Comparison of ENCODE assay signal across 18 cellular contexts in genomic region chr3:46131884-46132478, GRCh38.
DNase-seq lines count a peak whose midpoint lies in the region; ATAC-seq, FAIRE-seq and TF ChIP-seq lines count a peak whose summit lies in the region.
"Had no signal": no experiment of that assay in that cellular context is flagged by ENCODE, and none has a peak within 500 bp of the region (broad histone marks: within the 10 kb centered on the region; RNA-seq: fewer than 3 reads in every experiment).

No MANE protein-coding gene starts in this region.

- DNase-seq in T-helper 17 cell (no peak), lower lobe of right lung (no peak), spleen (peak; percentile 76), ACHN (no peak), GM19239 (ENCODE audit: insufficient read length, low spot score) (no peak), SK-N-DZ (ENCODE audit: low spot score) (no peak)
- DNase-seq: 8988T; CD4-positive, CD25-positive, alpha-beta regulatory T cell; CD8-positive, alpha-beta memory T cell; COR-L47; HCEC 1CT had no signal

- H3K4me1 Mint-ChIP-seq in T-helper 17 cell, result peaks cover 22% of the 10 kb centered on the region
- H3K4me1 Mint-ChIP-seq: GM23338 had no signal

- H3K36me3 ChIP-seq in lower lobe of right lung (no peaks in the 10 kb centered on the region), spleen (no peaks in the 10 kb centered on the region)
- H3K36me3 ChIP-seq: BLaER1 treated with 17β-estradiol and CSF1 and Interleukin-3, amounts not matched to agents 10 nM and 100 nM had no signal

- H3K27me3 ChIP-seq in lower lobe of right lung (ENCODE audit: low read depth) (no peaks in the 10 kb centered on the region), spleen (replicated peaks in 1 of 7) (no peaks in the 10 kb centered on the region)
- H3K27me3 ChIP-seq: BLaER1 treated with 17β-estradiol and CSF1 and Interleukin-3, amounts not matched to agents 10 nM and 100 nM had no signal

- ATAC-seq in T-helper 17 cell (no peak), lower lobe of right lung (no peak), GM21717 (IDR thresholded peaks at IDR 0.05; ENCODE audit: unreplicated experiment) (no peak)
- ATAC-seq: GM23338 had no signal

- peak overlapping the region; percentile 16 for H3K4me3 Mint-ChIP-seq in T-helper 17 cell
- H3K4me3 Mint-ChIP-seq: B cell; CD4-positive, CD25-positive, alpha-beta regulatory T cell; CD8-positive, alpha-beta memory T cell; GM23338 had no signal

- TF ChIP-seq POLR2A in spleen (IDR thresholded peaks at IDR 0.05), result no peak

- no peak for FAIRE-seq in GM19239 (lab: Jason Lieb, UNC)
- FAIRE-seq: G401.6, GM12891, H54 had no signal

- peaks cover 11% of the 10 kb centered on the region for H3K4me1 ChIP-seq in lower lobe of right lung
- peaks cover 0 to 52% (median 15%) of the 10 kb centered on the region in 6 donors for H3K4me1 ChIP-seq in spleen

- H3K27ac Mint-ChIP-seq in T-helper 17 cell, result no peak overlapping the region
- H3K27ac Mint-ChIP-seq: B cell; CD4-positive, CD25-positive, alpha-beta regulatory T cell; CD8-positive, alpha-beta memory T cell; GM23338 had no signal

- no peaks in the 10 kb centered on the region for H3K9me3 ChIP-seq in T-helper 17 cell (ENCODE audit: control insufficient read depth, low read length, poor library complexity, severe bottlenecking)
- H3K9me3 ChIP-seq in lower lobe of right lung, result no peaks in the 10 kb centered on the region
- H3K9me3 ChIP-seq in spleen, result no peaks in the 10 kb centered on the region

- H3K4me3 ChIP-seq in lower lobe of right lung (no peak overlapping the region), spleen (peak overlapping the region in 1 of 8 donors; percentile 1)
- H3K4me3 ChIP-seq: GM23338 had no signal

- whole genome bisulfite sequencing in spleen, 5 donors, result 91 to 96% (median 93%) methylated on average over 7 to 8 of the region's 8 CpGs

- no peaks in the 10 kb centered on the region for H3K27me3 Mint-ChIP-seq in T-helper 17 cell
- H3K27me3 Mint-ChIP-seq: B cell had no signal

- in situ Hi-C loops in ACHN (cut with HindIII; ENCODE audit: low pct_ligation_motif_present, low pct_unique_long_range_greater_than_20kb, low sequenced_read_pairs), result no loop called here

- TF ChIP-seq CTCF in lower lobe of right lung (IDR thresholded peaks at IDR 0.05) (no peak), spleen (IDR thresholded peaks at IDR 0.05 in 8 of 11, conservative IDR thresholded peaks at IDR 0.05 in 3 of 11) (no peak)

- H3K27ac ChIP-seq in lower lobe of right lung (peak overlapping the region; percentile 36), spleen (peak overlapping the region in 6 of 8 donors; percentile 33 to 89 (median 70))

- intact Hi-C loops in lower lobe of right lung (cut with DNase I) (no loop called here), spleen (cut with DNase I; ENCODE audit: low total_unique reads) (no loop called here)

- no peaks in the 10 kb centered on the region for H3K36me3 Mint-ChIP-seq in T-helper 17 cell (ENCODE audit: low read depth)
- H3K36me3 Mint-ChIP-seq: CD4-positive, CD25-positive, alpha-beta regulatory T cell; CD8-positive, alpha-beta memory T cell had no signal
